ENCODE assay signal across 27 cellular contexts in genomic region chr6:36973647-36974046, GRCh38. TPM values are rescaled to one million over a fixed set of nuclear protein-coding genes. Genes with fewer than 3 reads are reported as not detected.
"Had no signal": no experiment of that assay in that cellular context is flagged by ENCODE, and none has a peak within 500 bp of the region (broad histone marks: within the 10 kb centered on the region; RNA-seq: fewer than 3 reads in every experiment).

No MANE protein-coding gene starts in this region.

- H3K4me1 ChIP-seq: breast epithelium had no signal

- H3K4me3 ChIP-seq: breast epithelium, esophagus squamous epithelium, skin epidermis, tibial artery, upper lobe of right lung had no signal

- H3K27ac ChIP-seq: breast epithelium, epithelial cell of prostate, esophagus squamous epithelium, skin epidermis, tibial artery, upper lobe of right lung, WERI-Rb-1 had no signal

- H3K27me3 ChIP-seq: breast epithelium, esophagus squamous epithelium, tibial artery, upper lobe of right lung had no signal

- ATAC-seq: activated CD4-positive, CD25-positive, alpha-beta regulatory T cell treated with anti-CD3 and anti-CD28 coated beads, Interleukin-2, amount 50 U/mL, for 24 hours; activated naive CD8-positive, alpha-beta T cell treated with anti-CD3 and anti-CD28 coated beads, Interleukin-2, amount 50 U/mL, for 24 hours; activated T-cell treated with anti-CD3 and anti-CD28 coated beads, Interleukin-2, amount 50 U/mL, for 4 hours; activated T-helper 17 cell treated with anti-CD3 and anti-CD28 coated beads, Interleukin-2, amount 50 U/mL, for 72 hours; stimulated activated effector memory CD8-positive, alpha-beta T cell treated with anti-CD3 and anti-CD28 coated beads, Interleukin-12 subunit alpha, Interleukin-12 subunit beta, amount 100 ng/mL, for 72 hours; upper lobe of right lung had no signal

- DNase-seq: activated CD4-positive, alpha-beta memory T cell treated with anti-CD3 and anti-CD28 coated beads for 36 hours; activated CD4-positive, alpha-beta T cell treated with anti-CD3 and anti-CD28 coated beads, Interleukin-2, amount 10 ng/mL, durations not matched to agents 24 days and 14 days; activated CD8-positive, alpha-beta memory T cell treated with anti-CD3 and anti-CD28 coated beads, Interleukin-2, amount 50 U/mL, for 4 hours; activated naive CD8-positive, alpha-beta T cell treated with anti-CD3 and anti-CD28 coated beads, Interleukin-2, amount 50 U/mL, for 24 hours; activated T-cell treated with anti-CD3 and anti-CD28 coated beads, Interleukin-2, amount 50 U/mL, for 4 hours; dermis blood vessel endothelial cell; effector CD8-positive, alpha-beta T cell; esophagus squamous epithelium; foreskin melanocyte; mammary epithelial cell; posterior cingulate gyrus; stimulated activated CD4-positive, alpha-beta T cell treated with anti-CD3 and anti-CD28 coated beads, Interleukin-4, amount 100 ng/mL, for 24 hours; T-helper 9 cell; tibial artery; upper lobe of right lung; WERI-Rb-1 had no signal

- H3K36me3 ChIP-seq: breast epithelium had no signal

- H3K9me3 ChIP-seq: breast epithelium, esophagus squamous epithelium, tibial artery, upper lobe of right lung had no signal

- FAIRE-seq: colon, endometrium, islet of Langerhans, TTC549 had no signal

RNA-seq across cellular contexts. Expression of gene PI16, which starts 19.1 kb away (rescaled TPM):
- total RNA-seq: activated CD4-positive, alpha-beta T cell treated with anti-CD3 and anti-CD28 coated beads, Interleukin-2, amount 10 ng/mL, durations not matched to agents 24 days and 14 days; activated T-cell treated with anti-CD3 and anti-CD28 coated beads, Interleukin-2, amount 50 U/mL, for 4 hours; dermis blood vessel endothelial cell; mammary epithelial cell had no signal
- polyA plus RNA-seq: mammary epithelial cell had no signal

RNA-seq across cellular contexts. Expression of gene FGD2, which starts 31.8 kb away (rescaled TPM):
- total RNA-seq: dermis blood vessel endothelial cell, glomerular endothelial cell, mammary epithelial cell had no signal
- polyA plus RNA-seq: mammary epithelial cell had no signal
